13 cellular contexts compared by ENCODE assay signal in the genomic region with DNA sequence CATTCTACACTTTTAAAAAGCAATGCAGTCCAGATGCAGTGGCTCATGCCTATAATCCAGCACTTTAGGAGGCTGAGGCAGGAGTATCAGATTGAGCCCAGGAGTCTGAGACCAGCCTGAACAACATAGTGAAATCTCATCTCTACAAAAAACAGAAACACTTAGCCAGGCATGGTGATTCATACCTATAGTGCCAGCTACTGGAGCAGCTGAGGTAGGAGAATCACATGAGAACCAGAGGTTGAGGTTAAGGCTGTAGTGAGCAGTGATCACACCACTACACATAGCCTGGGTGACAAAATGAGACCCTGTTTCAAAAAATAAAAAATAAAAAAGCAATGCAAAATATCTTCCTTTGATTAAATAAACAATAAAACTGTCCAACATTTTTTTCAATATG.
DNase-seq lines count a peak whose midpoint lies in the region; ATAC-seq and TF ChIP-seq lines count a peak whose summit lies in the region.
"Had no signal": no experiment of that assay in that cellular context is flagged by ENCODE, and none has a peak within 500 bp of the region (broad histone marks: within the 10 kb centered on the region; RNA-seq: fewer than 3 reads in every experiment).

No MANE protein-coding gene starts in this region.

- DNase-seq in RKO (ENCODE audit: low spot score) (peak; percentile 30), kidney tubule cell (ENCODE audit: low spot score) (peak; percentile 52)
- DNase-seq: CD4-positive, alpha-beta memory T cell; GOT3; IMR-90; NCI-H1417; NCI-H1930; NCI-H510A had no signal

- ATAC-seq in GM21529 (IDR thresholded peaks at IDR 0.05; ENCODE audit: unreplicated experiment) (peak; percentile 47), HG02870 (IDR thresholded peaks at IDR 0.05; ENCODE audit: unreplicated experiment) (no peak), GM18873 (IDR thresholded peaks at IDR 0.05; ENCODE audit: low FRiP score, unreplicated experiment) (no peak), GM19395 (IDR thresholded peaks at IDR 0.05; ENCODE audit: unreplicated experiment) (no peak)

- 0 out of 3 replicates have a peak, but pooled peaks have one; percentile 2 for TF ChIP-seq CTCF in GM12872 (IDR thresholded peaks at IDR 0.05; ENCODE audit: insufficient read depth, low read depth, low read length)
